ENCODE assay signal across 19 cellular contexts in the genomic region with DNA sequence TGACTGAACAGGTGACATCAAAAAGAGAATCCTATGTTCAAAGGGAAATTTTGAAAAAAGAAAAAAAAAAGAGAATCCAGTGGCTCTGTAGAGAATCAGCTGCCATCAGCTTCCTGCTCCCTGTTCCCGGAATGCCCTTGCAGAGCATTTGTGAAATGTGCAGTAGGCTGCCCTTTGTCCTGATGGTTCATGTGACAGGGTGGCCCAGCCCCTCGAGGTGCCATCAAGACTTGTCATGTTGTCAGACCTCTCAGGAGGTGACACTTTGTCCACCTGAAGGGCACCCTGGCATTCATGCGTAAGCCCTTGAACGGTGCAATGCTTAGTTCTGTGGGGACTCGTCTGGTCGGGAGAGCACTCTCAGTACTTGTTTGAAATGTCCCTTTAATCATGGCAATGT.
DNase-seq lines count a peak whose midpoint lies in the region; ATAC-seq and TF ChIP-seq lines count a peak whose summit lies in the region.
"Had no signal": no experiment of that assay in that cellular context is flagged by ENCODE, and none has a peak within 500 bp of the region (broad histone marks: within the 10 kb centered on the region; RNA-seq: fewer than 3 reads in every experiment).

No MANE protein-coding gene starts in this region.

- no peaks in the 10 kb centered on the region for H3K79me1 ChIP-seq in H9 (ENCODE audit: insufficient read depth, low read depth, low read length, poor library complexity, severe bottlenecking)

- TF ChIP-seq CTCF in H9 (conservative IDR thresholded peaks at IDR 0.05) = no peak

- H3K4me3 Mint-ChIP-seq in H9 = no peak overlapping the region
- H3K4me3 Mint-ChIP-seq: B cell; CD8-positive, alpha-beta T cell; IgD-negative memory B cell had no signal

- peak; percentile 53 for ATAC-seq in Right ventricle myocardium superior (ENCODE audit: poor library complexity)
- no peak for ATAC-seq in right cardiac atrium
- no peak for ATAC-seq in GM18861 (IDR thresholded peaks at IDR 0.05; ENCODE audit: unreplicated experiment)
- ATAC-seq: CD8-positive, alpha-beta T cell; GM12878 had no signal

- no peak overlapping the region for H2BK120ac ChIP-seq in H9 (ENCODE audit: low read depth, low read length, poor library complexity, severe bottlenecking)

- H3K9me3 ChIP-seq in right cardiac atrium (ENCODE audit: control insufficient read depth, low read length) (no peaks in the 10 kb centered on the region), H9 (ENCODE audit: control insufficient read depth, low read depth, low read length) (no peaks in the 10 kb centered on the region)

- H2BK5ac ChIP-seq in H9 (ENCODE audit: insufficient read length, low read length) = no peak overlapping the region

- H3K27me3 ChIP-seq in right cardiac atrium (ENCODE audit: control insufficient read depth, insufficient read depth) (no peaks in the 10 kb centered on the region), H9 (ENCODE audit: insufficient read depth, low read length) (no peaks in the 10 kb centered on the region)
- H3K27me3 ChIP-seq: BLaER1 treated with 17β-estradiol and CSF1 and Interleukin-3, amounts not matched to agents 10 nM and 100 nM had no signal

- H3K9ac ChIP-seq in H9 (ENCODE audit: extremely low read depth, insufficient read length, low read length) = no peak overlapping the region
- H3K9ac ChIP-seq: BLaER1 treated with 17β-estradiol and CSF1 and Interleukin-3, amounts not matched to agents 10 nM and 100 nM had no signal

- no peak overlapping the region for H4K5ac ChIP-seq in H9 (ENCODE audit: insufficient read length, low read depth, low read length)

- H3K18ac ChIP-seq in H9 (ENCODE audit: insufficient read length, low read depth, low read length) = no peak overlapping the region

- H3K23me2 ChIP-seq in H9 (ENCODE audit: insufficient read length, low read depth, low read length, poor library complexity, severe bottlenecking) = no peaks in the 10 kb centered on the region

- H3K4me1 ChIP-seq in right cardiac atrium (ENCODE audit: control insufficient read depth, insufficient read depth, low read length) (peaks cover 7% of the 10 kb centered on the region), H9 (ENCODE audit: insufficient read depth, low read length) (peaks cover 16% of the 10 kb centered on the region; the same call in 1 of the 2 replicates)

- H3T11ph ChIP-seq in H9 (ENCODE audit: low read length) = no peak overlapping the region

- peak overlapping the region; percentile 50 for H2BK12ac ChIP-seq in H9 (ENCODE audit: insufficient read length, low read depth, low read length)

- WGBS in right cardiac atrium = 88% methylated on average over 6 of the region's 6 CpGs
- no CpG with 5 or more reads among the region's 6 CpGs for WGBS in H9 (ENCODE audit: extremely low coverage, insufficient read length, low lambda C conversion rate)

- peaks cover 6 to 11% (median 10%) of the 10 kb centered on the region in 3 experiments for H3K36me3 Mint-ChIP-seq in H9 (ENCODE audit: insufficient read depth in 1 of 3, low read depth in 3 of 3)
- H3K36me3 Mint-ChIP-seq: CD8-positive, alpha-beta T cell; IgD-negative memory B cell had no signal

- H2BK20ac ChIP-seq in H9 (ENCODE audit: low read depth, low read length, poor library complexity, severe bottlenecking) = no peak overlapping the region

- H2BK15ac ChIP-seq in H9 (ENCODE audit: low read depth, low read length) = peak overlapping the region; percentile 89; the same call in 1 of the 2 replicates

- peak overlapping the region; percentile 97 for H2AK5ac ChIP-seq in H9 (ENCODE audit: insufficient read length, low read length)

- no peak overlapping the region for H3K56ac ChIP-seq in H9 (ENCODE audit: insufficient read length, low read depth, low read length)

- DNase-seq in Right ventricle myocardium superior (no peak), right cardiac atrium (no peak), H9 (no peak), islet precursor cell (peak; percentile 26), hypothalamus (lab: John Stamatoyannopoulos, UW) (no peak)
- no peak for DNase-seq in activated CD8-positive, alpha-beta memory T cell treated with anti-CD3 and anti-CD28 coated beads, Interleukin-2, amount 50 U/mL, for 48 hours
- DNase-seq: 8988T, DMS 273 treated with DMSO at 0.1 percent for 48 hours, DMS53, DND-41, EL, HCEC 1CT had no signal

- H3K27me3 Mint-ChIP-seq in H9 (ENCODE audit: low read depth) = no peaks in the 10 kb centered on the region
- H3K27me3 Mint-ChIP-seq: B cell, IgD-negative memory B cell had no signal

- peaks cover 36 to 39% of the 10 kb centered on the region in 2 experiments for H3K4me1 Mint-ChIP-seq in H9

- no peaks in the 10 kb centered on the region for H4K20me1 ChIP-seq in H9 (ENCODE audit: control insufficient read depth, insufficient read depth, insufficient read length)

- no peak overlapping the region for H3K4me3 ChIP-seq in right cardiac atrium (ENCODE audit: low read length)
- H3K4me3 ChIP-seq: BLaER1 treated with 17β-estradiol and CSF1 and Interleukin-3, amounts not matched to agents 10 nM and 100 nM; GM12878 had no signal

- H3K27ac ChIP-seq in right cardiac atrium (ENCODE audit: low read length) = no peak overlapping the region
- no peak overlapping the region for H3K27ac ChIP-seq in H9 (ENCODE audit: insufficient read length, low read depth, low read length)
- H3K27ac ChIP-seq: BLaER1 treated with 17β-estradiol and CSF1 and Interleukin-3, amounts not matched to agents 10 nM and 100 nM; HL-60 had no signal

- no peaks in the 10 kb centered on the region; the same call in 1 of the 2 replicates for H3K79me2 ChIP-seq in H9 (ENCODE audit: insufficient read depth, low read length)

- H4K8ac ChIP-seq in H9 (replicated peaks; ENCODE audit: insufficient read length, low read depth, low read length) = no peak overlapping the region

- peaks cover 22 to 34% of the 10 kb centered on the region in 2 experiments for H3K9me3 Mint-ChIP-seq in H9
- H3K9me3 Mint-ChIP-seq: CD8-positive, alpha-beta T cell; IgD-negative memory B cell had no signal

- H3K4ac ChIP-seq in H9 (ENCODE audit: low read depth, low read length) = no peak overlapping the region

- intact Hi-C loops in Right ventricle myocardium superior (cut with DNase I) = no loop called here
- intact Hi-C loops in right cardiac atrium (cut with DNase I) = no loop called here

- H3K27ac Mint-ChIP-seq in H9 = no peak overlapping the region
- H3K27ac Mint-ChIP-seq: B cell; CD8-positive, alpha-beta T cell had no signal

- no peak overlapping the region for H3K14ac ChIP-seq in H9 (ENCODE audit: insufficient read depth, low read length)

- no peak overlapping the region for H4K91ac ChIP-seq in H9 (ENCODE audit: insufficient read length, low read depth, low read length)

- H3K4me2 ChIP-seq in H9 (ENCODE audit: insufficient read depth, insufficient read length, low read length) = no peak overlapping the region
- H3K4me2 ChIP-seq: BLaER1 treated with 17β-estradiol and CSF1 and Interleukin-3, amounts not matched to agents 10 nM and 100 nM had no signal

- H2AFZ ChIP-seq in H9 (ENCODE audit: low read length) = no peak overlapping the region

- H3K23ac ChIP-seq in H9 (ENCODE audit: insufficient read length, low read depth, low read length) = no peak overlapping the region
